In genomic region chr17:40516581-40517285, GRCh38 we compare ENCODE assay signal across 8 cellular contexts. TPM values are rescaled to one million over a fixed set of nuclear protein-coding genes. Genes with fewer than 3 reads are reported as not detected.
DNase-seq lines count a peak whose midpoint lies in the region; ATAC-seq and TF ChIP-seq lines count a peak whose summit lies in the region.

No MANE protein-coding gene starts in this region.

- no peaks in the 10 kb centered on the region for H3K27me3 ChIP-seq in CD4-positive, alpha-beta T cell (ENCODE audit: control insufficient read depth, insufficient read depth, low read length)

- CTCF ChIA-PET in CD4-positive, alpha-beta T cell (lab: Charles Lee): interaction anchor here (0.6 to 3.2 kb wide), 4 partner anchors 11 to 25 kb away, joined by 3 to 16 read pairs (median 4); no protein-coding TSS in a partner anchor

- ATAC-seq in CD4-positive, alpha-beta T cell (ENCODE audit: poor library complexity): peak; percentile 72
- ATAC-seq in HG02759 (IDR thresholded peaks at IDR 0.05; ENCODE audit: unreplicated experiment): peak; percentile 69
- ATAC-seq in sciatic nerve: no peak

- H3K4me1 Mint-ChIP-seq in CD4-positive, alpha-beta T cell (ENCODE audit: low read depth): peaks cover 57% of the 10 kb centered on the region
- H3K4me1 Mint-ChIP-seq in activated naive CD8-positive, alpha-beta T cell (ENCODE audit: low read depth): peaks cover 58% of the 10 kb centered on the region

- H3K9ac ChIP-seq in SK-N-MC (ENCODE audit: insufficient read length): peak overlapping the region; percentile 15

- H3K9me3 ChIP-seq in CD4-positive, alpha-beta T cell (ENCODE audit: control insufficient read depth, low read length): no peaks in the 10 kb centered on the region
- H3K9me3 ChIP-seq in SK-N-MC (ENCODE audit: low read depth, low read length): no peaks in the 10 kb centered on the region

- in situ Hi-C loops in G401 (cut with HindIII; ENCODE audit: low sequenced_read_pairs): no loop called here

- H3K36me3 Mint-ChIP-seq in CD4-positive, alpha-beta T cell (ENCODE audit: low read depth): no peaks in the 10 kb centered on the region
- no peaks in the 10 kb centered on the region for H3K36me3 Mint-ChIP-seq in activated naive CD8-positive, alpha-beta T cell

- no peaks in the 10 kb centered on the region for H3K27me3 Mint-ChIP-seq in CD4-positive, alpha-beta T cell
- H3K27me3 Mint-ChIP-seq in activated naive CD8-positive, alpha-beta T cell: peaks cover 2% of the 10 kb centered on the region

- TF ChIP-seq CTCF in CD4-positive, alpha-beta T cell (IDR thresholded peaks at IDR 0.05): no peak

- H3K27ac Mint-ChIP-seq in CD4-positive, alpha-beta T cell: peak overlapping the region; percentile 86
- H3K27ac Mint-ChIP-seq in activated naive CD8-positive, alpha-beta T cell: peak overlapping the region; percentile 80

- no peak overlapping the region for H3K27ac ChIP-seq in CD4-positive, alpha-beta T cell (ENCODE audit: low read depth, low read length)
- peak overlapping the region; percentile 51; the same call in 1 of the 2 replicates for H3K27ac ChIP-seq in SK-N-MC

- POLR2A ChIA-PET in CD4-positive, alpha-beta T cell (lab: Charles Lee): interaction anchor here (0.6 to 6.1 kb wide), 27 partner anchors 8 to 1489 kb away, joined by 3 to 100 read pairs (median 4); partner anchors contain the start of genes CCR7, EIF1 and TOP2A

- intact Hi-C loops in CD4-positive, alpha-beta T cell (cut with DNase I, micrococcal nuclease): loop anchor here in 1 of 2 experiments (1.0 kb wide), 2 partner anchors 17 to 36 kb away; no protein-coding TSS in a partner anchor
- intact Hi-C loops in sciatic nerve (cut with DNase I): no loop called here

- peak overlapping the region; percentile 83 for H3K4me3 Mint-ChIP-seq in CD4-positive, alpha-beta T cell
- H3K4me3 Mint-ChIP-seq in activated naive CD8-positive, alpha-beta T cell: peak overlapping the region; percentile 79

- H3K9me3 Mint-ChIP-seq in CD4-positive, alpha-beta T cell: no peaks in the 10 kb centered on the region
- H3K9me3 Mint-ChIP-seq in activated naive CD8-positive, alpha-beta T cell (ENCODE audit: low read depth): no peaks in the 10 kb centered on the region

- H3K4me3 ChIP-seq in SK-N-MC: peak overlapping the region; percentile 43; the same call in 1 of the 2 replicates

- peak in 9 of 10 experiments; percentile 40 to 74 (median 53) for DNase-seq in CD4-positive, alpha-beta T cell
- DNase-seq in SK-N-MC (ENCODE audit: low read depth, low spot score) (peak; percentile 53), sciatic nerve (ENCODE audit: low spot score) (peak; percentile 54), NCI-H187 (lab: John Stamatoyannopoulos, UW) (no peak), G401 (ENCODE audit: low spot score) (no peak), NCI-H2107 (lab: John Stamatoyannopoulos, UW) (no peak)

- H3K36me3 ChIP-seq in SK-N-MC (ENCODE audit: insufficient read depth, low read length): no peaks in the 10 kb centered on the region

RNA-seq across cellular contexts. Expression of gene TNS4, which starts 15.3 kb away (rescaled TPM):
- 1 to 10 TPM; 3.0 to 4.2 TPM for total RNA-seq in CD4-positive, alpha-beta T cell
- 0.36 TPM for total RNA-seq in sciatic nerve
- not detected in 2 replicates for total RNA-seq in G401 (2014; rRNA removed; shearing (Covaris generic))

RNA-seq across cellular contexts. Expression of gene CCR7, which starts 48.5 kb away (rescaled TPM):
- total RNA-seq in CD4-positive, alpha-beta T cell: 100 to 1,000 TPM; 170 to 180 TPM
- total RNA-seq in sciatic nerve: 1.4 TPM
- not detected in 2 replicates for total RNA-seq in G401 (2014; rRNA removed; shearing (Covaris generic))

Comparison
In these comparisons a context has a peak if more than half of its experiments do, and no peak if none do; other contexts are left out.
1. DNase-seq: peak in CD4-positive, alpha-beta T cell (9 of 10), SK-N-MC (single experiment) and sciatic nerve (single experiment); none in NCI-H187 (0 of 2), G401 (single experiment) and NCI-H2107 (single experiment).
2. RNA of gene CCR7, which starts 48.5 kb away (total RNA-seq): 170 to 180 TPM in CD4-positive, alpha-beta T cell; 1.4 TPM in sciatic nerve (single experiment) and not detected in G401; every median in the first group is over 10 times any median in the second.